ENCODE assay signal across 1 cellular context in genomic region chr1:24875257-24875656, GRCh38.
TF ChIP-seq lines count a peak whose summit lies in the region.

No MANE protein-coding gene starts in this region.

TF ChIP-seq in H1, 55 proteins besides CTCF, POLR2A, EP300 and RAD21 (continued from another document):
- TF ChIP-seq USF2 (IDR thresholded peaks at IDR 0.05; ENCODE audit: low read length) = no peak
- no peak for TF ChIP-seq SRF (IDR thresholded peaks at IDR 0.05; ENCODE audit: low read depth, low read length)
- no peak for TF ChIP-seq KDM5A (IDR thresholded peaks at IDR 0.05; ENCODE audit: low read length)
- no peak for TF ChIP-seq MAFK (IDR thresholded peaks at IDR 0.05; ENCODE audit: low read depth, low read length)
- no peak for TF ChIP-seq SIN3A (conservative IDR thresholded peaks at IDR 0.05 in 1 of 2, IDR thresholded peaks at IDR 0.05 in 1 of 2; ENCODE audit: low read depth in 1 of 2, low read length in 2 of 2)
- no peak for TF ChIP-seq ATF2 (IDR thresholded peaks at IDR 0.05; ENCODE audit: low read length)
- TF ChIP-seq CBX5 (IDR thresholded peaks at IDR 0.05; ENCODE audit: low read depth, low read length) = no peak
- TF ChIP-seq POLR2AphosphoS5 (IDR thresholded peaks at IDR 0.05; ENCODE audit: low read depth, low read length) = no peak
- TF ChIP-seq SP4 (IDR thresholded peaks at IDR 0.05; ENCODE audit: low read length) = no peak
- no peak for TF ChIP-seq CBX8 (IDR thresholded peaks at IDR 0.05; ENCODE audit: borderline replicate concordance, low read depth, low read length)
- no peak for TF ChIP-seq NRF1 (IDR thresholded peaks at IDR 0.05; ENCODE audit: low read depth, low read length)
- TF ChIP-seq RNF2 (IDR thresholded peaks at IDR 0.05; ENCODE audit: borderline replicate concordance, low read depth, low read length, missing control alignments, poor library complexity, severe bottlenecking) = no peak
- TF ChIP-seq NANOG (IDR thresholded peaks at IDR 0.05; ENCODE audit: insufficient read depth, low read depth, low read length, poor library complexity, severe bottlenecking) = no peak
- TF ChIP-seq SIRT6 (IDR thresholded peaks at IDR 0.05; ENCODE audit: low read length) = no peak
- TF ChIP-seq SUZ12 (IDR thresholded peaks at IDR 0.05; ENCODE audit: low read length) = no peak
- no peak for TF ChIP-seq TBP (IDR thresholded peaks at IDR 0.05; ENCODE audit: low read depth, low read length)
